Comparison of ENCODE assay signal across 11 cellular contexts in the genomic region with DNA sequence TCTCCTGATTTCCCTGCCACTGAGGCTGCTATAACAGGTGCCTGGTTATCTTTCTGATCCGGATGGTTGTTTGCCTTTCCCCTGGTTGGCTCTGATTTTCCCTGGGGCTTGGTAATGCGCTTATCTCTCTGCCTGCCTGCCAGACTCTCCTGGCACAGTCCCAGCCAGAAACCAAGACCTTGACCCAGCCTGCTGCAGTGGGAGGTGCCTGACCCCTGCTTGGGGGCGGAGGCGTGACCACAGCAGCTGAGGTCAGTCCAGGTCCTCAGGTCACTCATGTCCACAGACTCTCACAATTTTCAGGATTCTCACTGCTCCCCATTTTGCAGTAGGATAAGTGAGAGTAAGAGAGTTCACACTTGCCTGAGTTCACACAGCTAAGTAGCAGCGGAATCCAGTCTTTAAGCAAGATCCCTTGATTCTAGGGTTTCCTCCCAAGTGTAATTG. TPM values are rescaled to one million over a fixed set of nuclear protein-coding genes. Genes with fewer than 3 reads are reported as not detected.
DNase-seq lines count a peak whose midpoint lies in the region; ATAC-seq and TF ChIP-seq lines count a peak whose summit lies in the region.
"Had no signal": no experiment of that assay in that cellular context is flagged by ENCODE, and none has a peak within 500 bp of the region (broad histone marks: within the 10 kb centered on the region; RNA-seq: fewer than 3 reads in every experiment).

No MANE protein-coding gene starts in this region.

- peak overlapping the region; percentile 92 to 96 for H3K27ac ChIP-seq in ascending aorta
- H3K27ac ChIP-seq in liver (ENCODE audit: low read depth in 1 of 2, low read length in 2 of 2), result peak overlapping the region; percentile 80 to 87
- peak overlapping the region in 2 of 3 donors; percentile 48 to 60 for H3K27ac ChIP-seq in thyroid gland

- H3K9ac ChIP-seq in liver (ENCODE audit: low read depth in 1 of 2, low read length in 2 of 2), result peak overlapping the region in 1 of 2 donors; percentile 25

- peaks cover 6% of the 10 kb centered on the region for H3K27me3 Mint-ChIP-seq in activated T-helper 2 cell treated with anti-CD3 and anti-CD28 coated beads, Interferon-gamma antibody, Interleukin-2, Interleukin-4, amounts not matched to agents 10 μg/mL and 5 μg/mL and 100 μg/mL, durations not matched to agents 14 hours and 24 hours and 36 hours (ENCODE audit: low read depth)

- peak; percentile 47 for DNase-seq in NCI-H2029 (lab: John Stamatoyannopoulos, UW)
- no peak for DNase-seq in ascending aorta (ENCODE audit: low spot score in 2 of 2)
- DNase-seq in thyroid gland, result peak; percentile 57 to 59
- DNase-seq in GDM1 (lab: John Stamatoyannopoulos, UW), result no peak
- DNase-seq in foreskin melanocyte, result no peak
- DNase-seq in activated T-helper 2 cell treated with anti-CD3 and anti-CD28 coated beads, Interferon-gamma antibody, Interleukin-2, Interleukin-4, amounts not matched to agents 10 μg/mL and 5 μg/mL and 100 μg/mL, durations not matched to agents 14 hours and 24 hours and 36 hours (ENCODE audit: low spot score), result no peak
- DNase-seq: activated CD4-positive, alpha-beta T cell treated with anti-CD3 and anti-CD28 coated beads, Interleukin-2, amount 50 U/mL, for 4 hours; naive B cell; PC-3 had no signal

- no peak overlapping the region for H3K4me3 Mint-ChIP-seq in activated T-helper 2 cell treated with anti-CD3 and anti-CD28 coated beads, Interferon-gamma antibody, Interleukin-2, Interleukin-4, amounts not matched to agents 10 μg/mL and 5 μg/mL and 100 μg/mL, durations not matched to agents 14 hours and 24 hours and 36 hours (ENCODE audit: low read depth)
- H3K4me3 Mint-ChIP-seq: naive B cell had no signal

- no peak overlapping the region for H3K27ac Mint-ChIP-seq in activated T-helper 2 cell treated with anti-CD3 and anti-CD28 coated beads, Interferon-gamma antibody, Interleukin-2, Interleukin-4, amounts not matched to agents 10 μg/mL and 5 μg/mL and 100 μg/mL, durations not matched to agents 14 hours and 24 hours and 36 hours

- no peak for TF ChIP-seq CTCF in ascending aorta (IDR thresholded peaks at IDR 0.05)
- TF ChIP-seq CTCF in liver (IDR thresholded peaks at IDR 0.05; ENCODE audit: low read depth, low read length, missing input control), result no peak
- no peak for TF ChIP-seq CTCF in thyroid gland (IDR thresholded peaks at IDR 0.05)

- ATAC-seq in HG03378 (IDR thresholded peaks at IDR 0.05; ENCODE audit: unreplicated experiment), result no peak
- ATAC-seq: PC-3 had no signal

- H3K27me3 ChIP-seq in ascending aorta (no peaks in the 10 kb centered on the region), liver (ENCODE audit: control insufficient read depth in 4 of 4, insufficient read depth in 4 of 4, low read length in 3 of 4) (no peaks in the 10 kb centered on the region), thyroid gland (no peaks in the 10 kb centered on the region)

- no peaks in the 10 kb centered on the region for H3K4me1 Mint-ChIP-seq in activated T-helper 2 cell treated with anti-CD3 and anti-CD28 coated beads, Interferon-gamma antibody, Interleukin-2, Interleukin-4, amounts not matched to agents 10 μg/mL and 5 μg/mL and 100 μg/mL, durations not matched to agents 14 hours and 24 hours and 36 hours (ENCODE audit: low read depth)

- H3K36me3 ChIP-seq in ascending aorta (no peaks in the 10 kb centered on the region), liver (ENCODE audit: control insufficient read depth in 4 of 4, insufficient read depth in 3 of 4, low read depth in 1 of 4, low read length in 3 of 4) (no peaks in the 10 kb centered on the region), thyroid gland (no peaks in the 10 kb centered on the region)

- no peaks in the 10 kb centered on the region for H3K36me3 Mint-ChIP-seq in activated T-helper 2 cell treated with anti-CD3 and anti-CD28 coated beads, Interferon-gamma antibody, Interleukin-2, Interleukin-4, amounts not matched to agents 10 μg/mL and 5 μg/mL and 100 μg/mL, durations not matched to agents 14 hours and 24 hours and 36 hours (ENCODE audit: low read depth)
- H3K36me3 Mint-ChIP-seq: naive B cell had no signal

- H3K4me3 ChIP-seq in ascending aorta, result no peak overlapping the region
- peak overlapping the region in 1 of 3 donors; percentile 3 for H3K4me3 ChIP-seq in liver (ENCODE audit: low read depth in 1 of 3, low read length in 3 of 3)
- H3K4me3 ChIP-seq in thyroid gland (replicated peaks in 1 of 3), result no peak overlapping the region

- H3K4me1 ChIP-seq in ascending aorta (peaks cover 45 to 87% of the 10 kb centered on the region in 2 donors), liver (ENCODE audit: control insufficient read depth in 4 of 4, insufficient read depth in 4 of 4, low read length in 3 of 4) (peaks cover 28 to 76% (median 70%) of the 10 kb centered on the region in 4 donors), thyroid gland (peaks cover 21 to 70% of the 10 kb centered on the region in 2 donors)

- TF ChIP-seq RAD21 in liver (IDR thresholded peaks at IDR 0.05), result peak; percentile 28 to 60

- intact Hi-C loops in ascending aorta (cut with DNase I) (no loop called here), thyroid gland (cut with DNase I) (no loop called here)
- intact Hi-C loops in activated T-helper 2 cell treated with anti-CD3 and anti-CD28 coated beads, Interferon-gamma antibody, Interleukin-2, Interleukin-4, amounts not matched to agents 10 μg/mL and 5 μg/mL and 100 μg/mL, durations not matched to agents 14 hours and 24 hours and 36 hours (cut with micrococcal nuclease), result no loop called here

- H3K9me3 Mint-ChIP-seq in activated T-helper 2 cell treated with anti-CD3 and anti-CD28 coated beads, Interferon-gamma antibody, Interleukin-2, Interleukin-4, amounts not matched to agents 10 μg/mL and 5 μg/mL and 100 μg/mL, durations not matched to agents 14 hours and 24 hours and 36 hours, result no peaks in the 10 kb centered on the region
- H3K9me3 Mint-ChIP-seq: naive B cell had no signal

- H3K9me3 ChIP-seq in ascending aorta (no peaks in the 10 kb centered on the region), liver (ENCODE audit: control insufficient read depth in 4 of 4, low read length in 3 of 4) (no peaks in the 10 kb centered on the region), thyroid gland (no peaks in the 10 kb centered on the region)

- WGBS in liver, result 18% methylated on average over 5 of the region's 5 CpGs
- 32 to 53% methylated on average over 3 to 5 of the region's 5 CpGs for WGBS in thyroid gland, 2 donors

- no peak for TF ChIP-seq POLR2A in thyroid gland (IDR thresholded peaks at IDR 0.05)

TF ChIP-seq in liver, 16 proteins besides CTCF, POLR2A, EP300 and RAD21 (continues in another document):
- TF ChIP-seq NR2F2 (IDR thresholded peaks at IDR 0.05) (peak; percentile 99), MAX (IDR thresholded peaks at IDR 0.05) (peak; percentile 90), EGR1 (IDR thresholded peaks at IDR 0.05; ENCODE audit: low read depth in 2 of 2) (peak; percentile 61 to 92), ATF3 (IDR thresholded peaks at IDR 0.05) (no peak), YY1 (IDR thresholded peaks at IDR 0.05) (peak; percentile 37), TAF1 (conservative IDR thresholded peaks at IDR 0.05) (no peak), HNF4A (conservative IDR thresholded peaks at IDR 0.05) (peak; percentile 91 to 93), FOXA1 (IDR thresholded peaks at IDR 0.05) (peak; percentile 29), JUND (IDR thresholded peaks at IDR 0.05) (peak; percentile 65 to 83)
- TF ChIP-seq, protein P1, sequence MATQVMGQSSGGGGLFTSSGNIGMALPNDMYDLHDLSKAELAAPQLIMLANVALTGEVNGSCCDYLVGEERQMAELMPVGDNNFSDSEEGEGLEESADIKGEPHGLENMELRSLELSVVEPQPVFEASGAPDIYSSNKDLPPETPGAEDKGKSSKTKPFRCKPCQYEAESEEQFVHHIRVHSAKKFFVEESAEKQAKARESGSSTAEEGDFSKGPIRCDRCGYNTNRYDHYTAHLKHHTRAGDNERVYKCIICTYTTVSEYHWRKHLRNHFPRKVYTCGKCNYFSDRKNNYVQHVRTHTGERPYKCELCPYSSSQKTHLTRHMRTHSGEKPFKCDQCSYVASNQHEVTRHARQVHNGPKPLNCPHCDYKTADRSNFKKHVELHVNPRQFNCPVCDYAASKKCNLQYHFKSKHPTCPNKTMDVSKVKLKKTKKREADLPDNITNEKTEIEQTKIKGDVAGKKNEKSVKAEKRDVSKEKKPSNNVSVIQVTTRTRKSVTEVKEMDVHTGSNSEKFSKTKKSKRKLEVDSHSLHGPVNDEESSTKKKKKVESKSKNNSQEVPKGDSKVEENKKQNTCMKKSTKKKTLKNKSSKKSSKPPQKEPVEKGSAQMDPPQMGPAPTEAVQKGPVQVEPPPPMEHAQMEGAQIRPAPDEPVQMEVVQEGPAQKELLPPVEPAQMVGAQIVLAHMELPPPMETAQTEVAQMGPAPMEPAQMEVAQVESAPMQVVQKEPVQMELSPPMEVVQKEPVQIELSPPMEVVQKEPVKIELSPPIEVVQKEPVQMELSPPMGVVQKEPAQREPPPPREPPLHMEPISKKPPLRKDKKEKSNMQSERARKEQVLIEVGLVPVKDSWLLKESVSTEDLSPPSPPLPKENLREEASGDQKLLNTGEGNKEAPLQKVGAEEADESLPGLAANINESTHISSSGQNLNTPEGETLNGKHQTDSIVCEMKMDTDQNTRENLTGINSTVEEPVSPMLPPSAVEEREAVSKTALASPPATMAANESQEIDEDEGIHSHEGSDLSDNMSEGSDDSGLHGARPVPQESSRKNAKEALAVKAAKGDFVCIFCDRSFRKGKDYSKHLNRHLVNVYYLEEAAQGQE (IDR thresholded peaks at IDR 0.05), result peak; percentile 62

RNA-seq across cellular contexts. Expression of gene SYNPO, which starts 24.4 kb away (rescaled TPM):
- 128 TPM for total RNA-seq in ascending aorta
- total RNA-seq in liver, result 10 to 100 TPM in 1 of 2 donors, 1 to 10 TPM in 1; 1.1 to 17.5 TPM
- 10 to 100 TPM in 1 of 2 donors, 1 to 10 TPM in 1; 3.9 to 36.6 TPM for polyA plus RNA-seq in liver
- 10 to 100 TPM in 3 of 4 donors, 1 to 10 TPM in 1; 8.8 to 19.3 (median 14.1) TPM for total RNA-seq in thyroid gland
- total RNA-seq in activated T-helper 2 cell treated with anti-CD3 and anti-CD28 coated beads, Interferon-gamma antibody, Interleukin-2, Interleukin-4, amounts not matched to agents 10 μg/mL and 5 μg/mL and 100 μg/mL, durations not matched to agents 14 hours and 24 hours and 36 hours, result 0.11 TPM in 1 of 2 replicates, not detected in the other

RNA-seq across cellular contexts. Expression of gene MYOZ3, which starts 45.0 kb away (rescaled TPM):
- total RNA-seq in ascending aorta (1.1 TPM), liver (under 1 TPM in 1 of 2 donors, not detected in 1; 0.09 TPM), thyroid gland (under 1 TPM in 3 of 4 donors, not detected in 1; 0.11 to 0.29 (median 0.13) TPM)
- under 1 TPM; 0.03 to 0.04 TPM for polyA plus RNA-seq in liver
- total RNA-seq in activated T-helper 2 cell treated with anti-CD3 and anti-CD28 coated beads, Interferon-gamma antibody, Interleukin-2, Interleukin-4, amounts not matched to agents 10 μg/mL and 5 μg/mL and 100 μg/mL, durations not matched to agents 14 hours and 24 hours and 36 hours, result 0.09 TPM in 2 replicates
- total RNA-seq: PC-3 had no signal

Comparison
In these comparisons a context has a peak if more than half of its experiments do, and no peak if none do; other contexts are left out.
1. DNase-seq: peak in NCI-H2029 (single experiment) and thyroid gland (2 of 2); none in ascending aorta (0 of 2), GDM1 (single experiment), foreskin melanocyte (single experiment) and activated T-helper 2 cell treated with anti-CD3 and anti-CD28 coated beads, Interferon-gamma antibody, Interleukin-2, Interleukin-4, amounts not matched to agents 10 μg/mL and 5 μg/mL and 100 μg/mL, durations not matched to agents 14 hours and 24 hours and 36 hours (single experiment).
2. Peak in every context shown above with its lines, with median percentiles within 50 percentile points of each other: H3K27ac ChIP-seq.